In genomic region chr12:121839106-121839992, GRCh38 we compare ENCODE assay signal across 8 cellular contexts. TPM values are rescaled to one million over a fixed set of nuclear protein-coding genes. Genes with fewer than 3 reads are reported as not detected.
DNase-seq lines count a peak whose midpoint lies in the region; TF ChIP-seq lines count a peak whose summit lies in the region.

No MANE protein-coding gene starts in this region.

- no peaks in the 10 kb centered on the region for H3K79me2 ChIP-seq in neural progenitor cell (ENCODE audit: low read depth)

- H3K27ac ChIP-seq in neural progenitor cell (no peak overlapping the region), stomach smooth muscle (ENCODE audit: low read length) (peak overlapping the region; percentile 49)

- peak overlapping the region; percentile 89 for H2AFZ ChIP-seq in neural progenitor cell (replicated peaks)

- H3K36me3 Mint-ChIP-seq in neural progenitor cell, result no peaks in the 10 kb centered on the region

- peaks cover 8% of the 10 kb centered on the region for H3K27me3 Mint-ChIP-seq in neural progenitor cell (ENCODE audit: insufficient read depth, low read depth)

- H3K9me3 ChIP-seq in neural progenitor cell (ENCODE audit: low read depth), result no peaks in the 10 kb centered on the region
- no peaks in the 10 kb centered on the region for H3K9me3 ChIP-seq in stomach smooth muscle (ENCODE audit: control insufficient read depth in 2 of 2, low read length in 2 of 2)

- H3K4me1 ChIP-seq in neural progenitor cell (no peaks in the 10 kb centered on the region), stomach smooth muscle (ENCODE audit: control insufficient read depth, insufficient read depth, low read length) (peaks cover 14% of the 10 kb centered on the region)

- peak overlapping the region; percentile 83 for H3K4me2 ChIP-seq in neural progenitor cell

- TF ChIP-seq CTCF in LNCaP clone FGC (IDR thresholded peaks at IDR 0.05; ENCODE audit: control insufficient read depth, extremely low read depth, insufficient read depth) (peak; percentile 21; the same call in 1 of the 2 replicates), foreskin fibroblast (IDR thresholded peaks at IDR 0.05; ENCODE audit: low read depth, low read length) (peak; percentile 42), neural progenitor cell (IDR thresholded peaks at IDR 0.05) (peak; percentile 43)

- peak overlapping the region; percentile 59 for H3K4me3 ChIP-seq in LNCaP clone FGC (ENCODE audit: low read depth, low read length)
- peak overlapping the region; percentile 63 to 79 for H3K4me3 ChIP-seq in foreskin fibroblast (ENCODE audit: low read depth in 1 of 2, low read length in 2 of 2)
- H3K4me3 ChIP-seq in neural progenitor cell, result peak overlapping the region; percentile 71
- H3K4me3 ChIP-seq in stomach smooth muscle (ENCODE audit: low read length in 2 of 2), result peak overlapping the region; percentile 81 to 89

- H3K9me3 Mint-ChIP-seq in neural progenitor cell, result no peaks in the 10 kb centered on the region

- H3K27me3 ChIP-seq in neural progenitor cell (no peaks in the 10 kb centered on the region), stomach smooth muscle (ENCODE audit: control insufficient read depth in 1 of 2, insufficient read depth in 2 of 2, low read length in 2 of 2) (no peaks in the 10 kb centered on the region)

- peaks cover 20% of the 10 kb centered on the region for H3F3A ChIP-seq in neural progenitor cell (ENCODE audit: low read depth)

- peak overlapping the region; percentile 87 for H3K27ac Mint-ChIP-seq in neural progenitor cell

- H3K36me3 ChIP-seq in neural progenitor cell, result no peaks in the 10 kb centered on the region
- H3K36me3 ChIP-seq in stomach smooth muscle (ENCODE audit: control insufficient read depth in 2 of 2, insufficient read depth in 2 of 2, low read length in 2 of 2), result no peaks in the 10 kb centered on the region

- peaks cover 21% of the 10 kb centered on the region for H3K4me1 Mint-ChIP-seq in neural progenitor cell

- H4K20me1 ChIP-seq in neural progenitor cell (ENCODE audit: low read depth), result no peaks in the 10 kb centered on the region

- peak; percentile 98 for DNase-seq in EL
- DNase-seq in GOT3 (lab: John Stamatoyannopoulos, UW), result peak; percentile 95
- DNase-seq in LNCaP clone FGC (ENCODE audit: low read depth), result peak; percentile 87
- peak; percentile 93 for DNase-seq in activated gamma-delta T cell (lab: John Stamatoyannopoulos, UW)
- peak; percentile 96 to 99 for DNase-seq in foreskin fibroblast
- peak; percentile 100 for DNase-seq in neural progenitor cell (ENCODE audit: low spot score)

- TF ChIP-seq POLR2A in Raji (IDR thresholded peaks at IDR 0.05; ENCODE audit: insufficient read depth, low read depth, low read length), result peak; percentile 73

- peak overlapping the region; percentile 93 for H3K4me3 Mint-ChIP-seq in neural progenitor cell

- peak overlapping the region; percentile 46 for H3K9ac ChIP-seq in neural progenitor cell
- peak overlapping the region; percentile 71 to 78 for H3K9ac ChIP-seq in stomach smooth muscle (ENCODE audit: low read length in 2 of 2)

RNA-seq across cellular contexts. Expression of gene HPD, which starts 19.3 kb away (rescaled TPM):
- not detected in 2 replicates for total RNA-seq in neural progenitor cell (ENCODE audit: low replicate concordance)

RNA-seq across cellular contexts. Expression of gene SETD1B, which starts 35.5 kb away (rescaled TPM):
- total RNA-seq in neural progenitor cell (ENCODE audit: low replicate concordance), result 1.8 and 4.4 TPM in 2 replicates

RNA-seq across cellular contexts. Expression of gene RHOF, which starts 45.9 kb away (rescaled TPM):
- total RNA-seq in neural progenitor cell (ENCODE audit: low replicate concordance), result 20.1 and 30.8 TPM in 2 replicates

RNA-seq across cellular contexts. Expression of gene PSMD9, which starts 49.2 kb away (rescaled TPM):
- total RNA-seq in neural progenitor cell (ENCODE audit: low replicate concordance), result 46.4 and 60.9 TPM in 2 replicates
